11 cellular contexts compared by ENCODE assay signal in the genomic region with DNA sequence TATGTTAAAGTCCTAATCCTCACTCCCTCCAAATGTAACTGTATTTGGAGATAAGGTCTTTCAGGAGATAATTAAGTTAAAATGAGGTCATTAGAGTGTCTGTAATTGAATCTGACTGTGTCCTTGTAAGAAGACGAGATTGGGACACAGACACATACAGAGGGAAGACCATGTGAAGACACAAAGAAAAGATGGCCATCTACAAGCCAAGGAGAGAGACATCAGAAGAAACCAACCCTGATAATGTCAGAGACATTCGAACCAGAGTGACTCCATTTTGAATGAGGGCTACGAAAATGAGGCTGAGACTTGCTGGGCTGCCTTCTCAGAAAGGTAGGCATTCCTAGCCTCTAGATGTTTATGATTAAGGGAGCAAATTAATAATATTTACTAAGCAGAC. TPM values are rescaled to one million over a fixed set of nuclear protein-coding genes. Genes with fewer than 3 reads are reported as not detected.
DNase-seq lines count a peak whose midpoint lies in the region; ATAC-seq, FAIRE-seq and TF ChIP-seq lines count a peak whose summit lies in the region.
"Had no signal": no experiment of that assay in that cellular context is flagged by ENCODE, and none has a peak within 500 bp of the region (broad histone marks: within the 10 kb centered on the region; RNA-seq: fewer than 3 reads in every experiment).

No MANE protein-coding gene starts in this region.

- no peak for FAIRE-seq in GM12878 (lab: Jason Lieb, UNC)
- FAIRE-seq in urothelium cell line (lab: Jason Lieb, UNC) = no peak
- FAIRE-seq in D721Med (lab: Jason Lieb, UNC) = no peak

- H4K20me1 ChIP-seq in Karpas-422 (ENCODE audit: insufficient read depth, low read depth, low read length) = no peaks in the 10 kb centered on the region
- no peaks in the 10 kb centered on the region for H4K20me1 ChIP-seq in GM12878 (ENCODE audit: control insufficient read depth, insufficient read depth)

- no peak for TF ChIP-seq RAD21 in GM12878 (IDR thresholded peaks at IDR 0.05; ENCODE audit: insufficient read depth, low read depth, low read length)

- POLR2A ChIA-PET in GM12878 (lab: Charles Lee) = no interaction called here

- H3K9ac ChIP-seq in Karpas-422 (ENCODE audit: low read length) = peak overlapping the region; percentile 68
- H3K9ac ChIP-seq in GM12878 (ENCODE audit: control insufficient read depth, insufficient read depth, low read length) = no peak overlapping the region

- ATAC-seq in GM12878 (no peak), GM21529 (IDR thresholded peaks at IDR 0.05; ENCODE audit: unreplicated experiment) (no peak)
- ATAC-seq in natural killer cell treated with Interleukin-12 subunit alpha and Interleukin-12 subunit beta and Interleukin-15 and Interleukin-18, amount 100 ng/mL, for 72 hours = no peak

- no TSS peak for BruUV-seq in GM12878 (replicated peaks; lab: Mats Ljungman, UMichigan)

- H3K4me1 ChIP-seq in Karpas-422 (ENCODE audit: low read length) (peaks cover 53% of the 10 kb centered on the region), GM12878 (ENCODE audit: control insufficient read depth, insufficient read depth, low read length) (peaks cover 10% of the 10 kb centered on the region; the same call in 1 of the 2 replicates)

- H3K9me3 ChIP-seq in Karpas-422 (ENCODE audit: low read length) (no peaks in the 10 kb centered on the region), GM12878 (replicated peaks; ENCODE audit: control insufficient read depth, insufficient read depth, low read length) (no peaks in the 10 kb centered on the region)

- intact Hi-C loops in CD14-positive monocyte (cut with micrococcal nuclease) (no loop called here), GM12878 (cut with micrococcal nuclease; ENCODE audit: unreplicated experiment) (loop anchor here (1.0 kb wide), 2 partner anchors 17 to 80 kb away; no protein-coding TSS in a partner anchor)

- peaks cover 5 to 10% of the 10 kb centered on the region in 2 donors for H3K36me3 Mint-ChIP-seq in CD14-positive monocyte
- H3K36me3 Mint-ChIP-seq in natural killer cell treated with Interleukin-12 subunit alpha and Interleukin-12 subunit beta and Interleukin-15 and Interleukin-18, amount 100 ng/mL, for 72 hours = peaks cover 17% of the 10 kb centered on the region

- peaks cover 58% of the 10 kb centered on the region for H3K4me1 Mint-ChIP-seq in CD14-positive monocyte
- peaks cover 21 to 31% of the 10 kb centered on the region in 2 donors for H3K4me1 Mint-ChIP-seq in natural killer cell treated with Interleukin-12 subunit alpha and Interleukin-12 subunit beta and Interleukin-15 and Interleukin-18, amount 100 ng/mL, for 72 hours (ENCODE audit: low read depth in 2 of 2)

- H3K79me2 ChIP-seq in Karpas-422 (ENCODE audit: low read length) = no peaks in the 10 kb centered on the region
- peaks cover 32% of the 10 kb centered on the region for H3K79me2 ChIP-seq in GM12878 (ENCODE audit: control insufficient read depth, insufficient read depth, low read length)

- H3K4me2 ChIP-seq in Karpas-422 (ENCODE audit: low read depth, low read length, poor library complexity, severe bottlenecking) = peak overlapping the region; percentile 77
- peak overlapping the region; percentile 40 for H3K4me2 ChIP-seq in GM12878 (ENCODE audit: control insufficient read depth, insufficient read depth)

- H3K27ac ChIP-seq in Karpas-422 (ENCODE audit: low read length) (peak overlapping the region; percentile 60; the same call in 1 of the 2 replicates), GM12878 (ENCODE audit: control insufficient read depth, insufficient read depth) (peak overlapping the region; percentile 84)

- H2AFZ ChIP-seq in Karpas-422 (ENCODE audit: low read length) = peak overlapping the region; percentile 98
- peak overlapping the region; percentile 93 for H2AFZ ChIP-seq in GM12878 (ENCODE audit: control insufficient read depth, low read depth, low read length)

- SMC1A ChIA-PET in GM12878 (lab: Charles Lee; ENCODE audit: uncharacterized antibody, unreplicated experiment) = interaction anchor here (1.2 kb wide), 1 partner anchor 17 kb away, joined by 5 read pairs; no protein-coding TSS in a partner anchor

- TF ChIP-seq EP300 in GM12878 (IDR thresholded peaks at IDR 0.05; ENCODE audit: borderline replicate concordance in 1 of 2, control insufficient read depth in 1 of 2, low read depth in 2 of 2, low read length in 2 of 2) = no peak

- WGBS in GM12878 (ENCODE audit: insufficient coverage, insufficient replicate concordance, low lambda C conversion rate, missing lambda C conversion rate) = 64% methylated on average over 3 of the region's 3 CpGs

- H3K4me3 ChIP-seq in Karpas-422 (ENCODE audit: low read length) (peak overlapping the region; percentile 68; the same call in 1 of the 2 replicates), GM12878 (peak overlapping the region; percentile 91; the same call in 1 of the 2 replicates)

- CTCF ChIA-PET in GM12878 (lab: Yijun Ruan, JAX) = no interaction called here

- no peak for TF ChIP-seq POLR2A in GM12878 (IDR thresholded peaks at IDR 0.05; ENCODE audit: low read depth, low read length)

- in situ Hi-C loops in GM12878 (cut with MboI) = no loop called here

- H3K27ac Mint-ChIP-seq in CD14-positive monocyte = peak overlapping the region; percentile 84 to 94 (median 91)
- H3K27ac Mint-ChIP-seq in natural killer cell treated with Interleukin-12 subunit alpha and Interleukin-12 subunit beta and Interleukin-15 and Interleukin-18, amount 100 ng/mL, for 72 hours = peak overlapping the region; percentile 98 to 100

- H3K27me3 ChIP-seq in Karpas-422 (ENCODE audit: low read length) (no peaks in the 10 kb centered on the region), GM12878 (replicated peaks in 1 of 2; ENCODE audit: control insufficient read depth in 2 of 2, insufficient read depth in 2 of 2, low read length in 1 of 2) (no peaks in the 10 kb centered on the region)

- peaks cover 0 to 2% (median 0%) of the 10 kb centered on the region in 3 donors for H3K27me3 Mint-ChIP-seq in CD14-positive monocyte (ENCODE audit: low read depth in 3 of 3)
- no peaks in the 10 kb centered on the region for H3K27me3 Mint-ChIP-seq in natural killer cell treated with Interleukin-12 subunit alpha and Interleukin-12 subunit beta and Interleukin-15 and Interleukin-18, amount 100 ng/mL, for 72 hours

- no peaks in the 10 kb centered on the region for H3K9me2 ChIP-seq in Karpas-422 (replicated peaks; ENCODE audit: insufficient read depth, low read length)

- peaks cover 0 to 3% (median 0%) of the 10 kb centered on the region in 7 donors for H3K9me3 Mint-ChIP-seq in CD14-positive monocyte
- H3K9me3 Mint-ChIP-seq in natural killer cell treated with Interleukin-12 subunit alpha and Interleukin-12 subunit beta and Interleukin-15 and Interleukin-18, amount 100 ng/mL, for 72 hours = peaks cover 5% of the 10 kb centered on the region

- H3K4me3 Mint-ChIP-seq in CD14-positive monocyte = no peak overlapping the region
- H3K4me3 Mint-ChIP-seq in natural killer cell treated with Interleukin-12 subunit alpha and Interleukin-12 subunit beta and Interleukin-15 and Interleukin-18, amount 100 ng/mL, for 72 hours = peak overlapping the region; percentile 89

- H3K36me3 ChIP-seq in Karpas-422 (ENCODE audit: insufficient read depth, low read length) (no peaks in the 10 kb centered on the region), GM12878 (ENCODE audit: control insufficient read depth in 2 of 2, insufficient read depth in 2 of 2, low read length in 1 of 2) (peaks cover 0 to 19% of the 10 kb centered on the region in 2 experiments; a peak in 2 of 4 replicates)

- DNase-seq in CD14-positive monocyte (ENCODE audit: low spot score) = no peak
- DNase-seq in Karpas-422 = no peak
- DNase-seq in GM12878 (ENCODE audit: low read depth, low spot score) = no peak
- DNase-seq in natural killer cell treated with Interleukin-12 subunit alpha and Interleukin-12 subunit beta and Interleukin-15 and Interleukin-18, amount 100 ng/mL, for 72 hours (ENCODE audit: low spot score) = no peak
- no peak for DNase-seq in urothelium cell line (ENCODE audit: low spot score)
- no peak for DNase-seq in glomerular visceral epithelial cell (ENCODE audit: extremely low spot score)
- DNase-seq in D721Med (ENCODE audit: insufficient read length, low spot score) = no peak
- DNase-seq: activated effector memory CD4-positive, alpha-beta T cell treated with anti-CD3 and anti-CD28 coated beads, Interleukin-2, amount 50 U/mL, for 16 hours; DMS153; NCI-H2107 had no signal

- TF ChIP-seq CTCF in CD14-positive monocyte (IDR thresholded peaks at IDR 0.05) = no peak
- no peak for TF ChIP-seq CTCF in GM12878 (IDR thresholded peaks at IDR 0.05 in 2 of 3, conservative IDR thresholded peaks at IDR 0.05 in 1 of 3; ENCODE audit: control insufficient read depth in 2 of 3, extremely low read depth in 1 of 3, insufficient read depth in 1 of 3, low read depth in 3 of 3, low read length in 3 of 3)
- TF ChIP-seq CTCF in D721Med (IDR thresholded peaks at IDR 0.05; ENCODE audit: insufficient read depth, missing control alignments) = no peak

- RAD21 ChIA-PET in GM12878 (lab: Charles Lee; ENCODE audit: unreplicated experiment) = no interaction called here

RNA-seq across cellular contexts. Expression of gene SAMD9L, which starts 0.5 kb away (rescaled TPM):
- polyA plus RNA-seq in CD14-positive monocyte = 10 to 100 TPM; 18.6 to 31.8 TPM
- 14.8 and 26.4 TPM in 2 replicates for total RNA-seq in Karpas-422 (2014; rRNA removed; shearing (Covaris generic); ENCODE audit: low replicate concordance)
- 91.6 and 94.2 TPM in 2 replicates for total RNA-seq in GM12878 (2013; cell fraction: nucleolus; rRNA removed)
- total RNA-seq in GM12878 (2014; rRNA removed) = 28.2 and 38.1 TPM in 2 replicates
- total RNA-seq in GM12878 (2014; rRNA removed; fragmentation: Illumina TruSeq; extraction: Trizol) = 45.4 and 51.8 TPM in 2 replicates
- 29.9 and 34.7 TPM in 2 replicates for total RNA-seq in GM12878 (2021)
- 38.8 TPM for polyA plus RNA-seq in GM12878 (2011; ENCODE audit: low read depth)
- polyA plus RNA-seq in GM12878 (2011; rRNA removed) = 51.3 and 87.8 TPM in 2 replicates
- polyA plus RNA-seq in GM12878 (2011; cell fraction: cytosol; rRNA removed) = 14.0 and 15.7 TPM in 2 replicates
- polyA plus RNA-seq in GM12878 (2011; cell fraction: nucleus; rRNA removed) = 76.7 and 81.6 TPM in 2 replicates
- polyA plus RNA-seq in GM12878 (2012) = 17.4 and 23.4 TPM in 2 replicates
- 38.4 and 51.0 TPM in 2 replicates for polyA plus RNA-seq in GM12878 (2014; fragmentation: Illumina TruSeq; extraction: Trizol)
- polyA plus RNA-seq in GM12878 (2014; fragmentation: Nextera tagmentation; extraction: Ambion mirVana) = 10 to 100 TPM; 22.3 to 29.2 TPM
- polyA plus RNA-seq in GM12878 (2014; rRNA removed) = 24.1 and 26.9 TPM in 2 replicates
- 10 to 100 TPM; 28.6 to 30.4 TPM for polyA plus RNA-seq in GM12878 (2016; fragmentation: Nextera tagmentation; extraction: Ambion mirVana)
- polyA minus RNA-seq in GM12878 (2011; rRNA and poly(A)+ RNA removed) = 33.7 and 42.6 TPM in 2 replicates
- polyA minus RNA-seq in GM12878 (2011; cell fraction: cytosol; rRNA and poly(A)+ RNA removed) = 15.8 and 16.7 TPM in 2 replicates
- polyA minus RNA-seq in GM12878 (2011; cell fraction: nucleus; rRNA and poly(A)+ RNA removed) = 33.4 and 38.1 TPM in 2 replicates
- total RNA-seq in natural killer cell treated with Interleukin-12 subunit alpha and Interleukin-12 subunit beta and Interleukin-15 and Interleukin-18, amount 100 ng/mL, for 72 hours = 10 to 100 TPM; 30.7 to 45.6 TPM

RNA-seq across cellular contexts. Expression of gene SAMD9, which starts 30.9 kb away (rescaled TPM):
- polyA plus RNA-seq in CD14-positive monocyte (10 to 100 TPM in 1 of 2 donors, 1 to 10 TPM in 1; 7.2 to 14.7 TPM), GM12878 (2011; rRNA removed) (37.1 and 76.8 TPM in 2 replicates), GM12878 (2014; fragmentation: Illumina TruSeq; extraction: Trizol) (23.8 and 32.5 TPM in 2 replicates), GM12878 (2014; fragmentation: Nextera tagmentation; extraction: Ambion mirVana) (1 to 10 TPM; 6.4 to 8.3 TPM), GM12878 (2014; rRNA removed) (8.4 and 10.8 TPM in 2 replicates), GM12878 (2016; fragmentation: Nextera tagmentation; extraction: Ambion mirVana) (10 to 100 TPM in 1 of 2 experiments, 1 to 10 TPM in 1; 9.6 to 12.1 TPM)
- 16.9 and 28.8 TPM in 2 replicates for total RNA-seq in Karpas-422 (2014; rRNA removed; shearing (Covaris generic); ENCODE audit: low replicate concordance)
- 53.2 and 60.6 TPM in 2 replicates for total RNA-seq in GM12878 (2013; cell fraction: nucleolus; rRNA removed)
- total RNA-seq in GM12878 (2014; rRNA removed) (18.9 and 23.3 TPM in 2 replicates), GM12878 (2014; rRNA removed; fragmentation: Illumina TruSeq; extraction: Trizol) (32.5 and 34.1 TPM in 2 replicates), GM12878 (2021) (18.1 and 19.2 TPM in 2 replicates)
- polyA plus RNA-seq in GM12878 (2011; ENCODE audit: low read depth) = 5.5 TPM
- 8.1 and 8.3 TPM in 2 replicates for polyA plus RNA-seq in GM12878 (2011; cell fraction: cytosol; rRNA removed)
- polyA plus RNA-seq in GM12878 (2011; cell fraction: nucleus; rRNA removed) = 46.8 and 64.7 TPM in 2 replicates
- polyA plus RNA-seq in GM12878 (2012) = 9.5 and 9.6 TPM in 2 replicates
- 32.8 and 52.6 TPM in 2 replicates for polyA minus RNA-seq in GM12878 (2011; rRNA and poly(A)+ RNA removed)
- polyA minus RNA-seq in GM12878 (2011; cell fraction: cytosol; rRNA and poly(A)+ RNA removed) = 19.2 and 22.1 TPM in 2 replicates
- polyA minus RNA-seq in GM12878 (2011; cell fraction: nucleus; rRNA and poly(A)+ RNA removed) = 41.2 and 42.6 TPM in 2 replicates
- total RNA-seq in natural killer cell treated with Interleukin-12 subunit alpha and Interleukin-12 subunit beta and Interleukin-15 and Interleukin-18, amount 100 ng/mL, for 72 hours = 10 to 100 TPM; 15.3 to 27.3 TPM
